11 cellular contexts compared by ENCODE assay signal in the genomic region with DNA sequence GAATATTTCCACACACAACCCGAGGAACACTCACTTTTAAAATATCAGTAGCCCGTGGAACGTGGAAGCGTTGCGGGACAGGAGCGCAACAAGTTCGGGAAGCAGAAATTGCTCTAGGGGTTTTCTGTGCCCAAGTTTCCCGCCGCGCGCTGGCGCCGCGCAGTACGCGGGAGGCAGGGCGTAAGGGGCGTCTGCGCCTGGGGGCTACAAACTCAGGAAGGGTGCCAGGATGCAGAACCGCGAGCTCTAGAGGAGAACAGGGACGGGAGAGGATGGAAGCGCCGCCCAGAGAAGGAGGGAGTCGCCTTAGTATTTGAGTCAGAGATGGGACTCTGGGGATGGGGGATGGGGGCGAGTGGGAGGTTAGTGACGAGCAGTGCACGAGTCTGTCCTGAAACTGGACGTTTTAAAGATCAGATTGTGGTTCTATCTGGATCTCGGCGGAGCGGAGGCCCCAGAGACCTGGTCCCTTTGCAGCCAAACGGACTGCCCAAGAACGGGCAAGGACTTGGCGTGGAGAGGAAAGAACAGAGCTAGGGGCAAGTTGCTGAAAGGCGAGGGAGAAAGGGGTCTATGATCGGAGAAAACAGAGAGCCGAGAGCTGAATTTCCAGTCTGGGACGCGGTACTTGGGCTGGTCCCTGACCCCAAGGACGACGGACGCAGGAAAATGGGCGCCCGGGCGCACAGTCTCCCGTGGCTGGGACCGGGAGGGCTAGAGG. TPM values are rescaled to one million over a fixed set of nuclear protein-coding genes. Genes with fewer than 3 reads are reported as not detected.
DNase-seq lines count a peak whose midpoint lies in the region; ATAC-seq and TF ChIP-seq lines count a peak whose summit lies in the region.
"Had no signal": no experiment of that assay in that cellular context is flagged by ENCODE, and none has a peak within 500 bp of the region (broad histone marks: within the 10 kb centered on the region; RNA-seq: fewer than 3 reads in every experiment).

No MANE protein-coding gene starts in this region.

- H3K4me3 ChIP-seq in esophagus muscularis mucosa (peak overlapping the region; percentile 2 to 35 (median 23)), skeletal muscle satellite cell (ENCODE audit: low read length) (no peak overlapping the region)

- H3K4me2 ChIP-seq in skeletal muscle satellite cell (ENCODE audit: low read length): peak overlapping the region; percentile 21

- H3K36me3 ChIP-seq in esophagus muscularis mucosa (no peaks in the 10 kb centered on the region), skeletal muscle satellite cell (ENCODE audit: insufficient read depth, low read length) (no peaks in the 10 kb centered on the region)

- no peak for TF ChIP-seq EP300 in esophagus muscularis mucosa (IDR thresholded peaks at IDR 0.05)

- no peak overlapping the region for H3K27ac ChIP-seq in esophagus muscularis mucosa (replicated peaks in 1 of 4)

- peaks cover 11% of the 10 kb centered on the region for H3K36me3 Mint-ChIP-seq in T-helper 1 cell treated with Interleukin-12 subunit alpha and Interleukin-12 subunit beta and Interleukin-4 antibody, amounts not matched to agents 30 μg/mL and 1 μg/mL, for 36 hours (ENCODE audit: low read depth)

- no peak for TF ChIP-seq CTCF in esophagus muscularis mucosa (IDR thresholded peaks at IDR 0.05)

- intact Hi-C loops in esophagus muscularis mucosa (cut with DNase I): no loop called here

- peaks cover 5% of the 10 kb centered on the region for H3K9me3 Mint-ChIP-seq in T-helper 1 cell treated with Interleukin-12 subunit alpha and Interleukin-12 subunit beta and Interleukin-4 antibody, amounts not matched to agents 30 μg/mL and 1 μg/mL, for 36 hours
- H3K9me3 Mint-ChIP-seq: dendritic cell treated with granulocyte-macrophage colony-stimulating factor and Interleukin-4, amounts not matched to agents 40 ng/mL and 50 ng/mL, for 4 days had no signal

- H3K27me3 Mint-ChIP-seq in T-helper 1 cell treated with Interleukin-12 subunit alpha and Interleukin-12 subunit beta and Interleukin-4 antibody, amounts not matched to agents 30 μg/mL and 1 μg/mL, for 36 hours (ENCODE audit: low read depth): peaks cover 88% of the 10 kb centered on the region

- H3K27me3 ChIP-seq in esophagus muscularis mucosa (peaks cover 19 to 81% (median 69%) of the 10 kb centered on the region in 4 donors), skeletal muscle satellite cell (ENCODE audit: control insufficient read depth, insufficient read depth, low read length) (peaks cover 94% of the 10 kb centered on the region)

- TF ChIP-seq POLR2A in esophagus muscularis mucosa (IDR thresholded peaks at IDR 0.05; ENCODE audit: low read depth): no peak

- H3K9me3 ChIP-seq in esophagus muscularis mucosa (no peaks in the 10 kb centered on the region), skeletal muscle satellite cell (replicated peaks; ENCODE audit: low read length) (peaks cover 5% of the 10 kb centered on the region)

- H3K4me1 ChIP-seq in esophagus muscularis mucosa (peaks cover 10 to 45% (median 28%) of the 10 kb centered on the region in 4 donors), skeletal muscle satellite cell (ENCODE audit: control insufficient read depth, insufficient read depth, low read length) (peaks cover 8% of the 10 kb centered on the region)

- H3K27ac Mint-ChIP-seq in T-helper 1 cell treated with Interleukin-12 subunit alpha and Interleukin-12 subunit beta and Interleukin-4 antibody, amounts not matched to agents 30 μg/mL and 1 μg/mL, for 36 hours: peak overlapping the region; percentile 89
- H3K27ac Mint-ChIP-seq: dendritic cell treated with granulocyte-macrophage colony-stimulating factor and Interleukin-4, amounts not matched to agents 40 ng/mL and 50 ng/mL, for 4 days had no signal

- DNase-seq in T-helper 1 cell: no peak
- peak; percentile 53 for DNase-seq in NCI-H526 treated with DMSO at 0.1 percent for 48 hours (lab: John Stamatoyannopoulos, UW)
- no peak for DNase-seq in esophagus muscularis mucosa (ENCODE audit: extremely low spot score)
- no peak for DNase-seq in stimulated activated naive CD4-positive, alpha-beta T cell treated with Interleukin-2 at 50 U/mL for 16 hours (lab: John Stamatoyannopoulos, UW)
- DNase-seq: MV-4-11 had no signal

- peaks cover 15% of the 10 kb centered on the region for H3K4me1 Mint-ChIP-seq in T-helper 1 cell treated with Interleukin-12 subunit alpha and Interleukin-12 subunit beta and Interleukin-4 antibody, amounts not matched to agents 30 μg/mL and 1 μg/mL, for 36 hours (ENCODE audit: low read depth)

- peak overlapping the region; percentile 36 for H3K4me3 Mint-ChIP-seq in T-helper 1 cell treated with Interleukin-12 subunit alpha and Interleukin-12 subunit beta and Interleukin-4 antibody, amounts not matched to agents 30 μg/mL and 1 μg/mL, for 36 hours
- H3K4me3 Mint-ChIP-seq: dendritic cell treated with granulocyte-macrophage colony-stimulating factor and Interleukin-4, amounts not matched to agents 40 ng/mL and 50 ng/mL, for 4 days had no signal

- no peak overlapping the region for H3K9ac ChIP-seq in skeletal muscle satellite cell (ENCODE audit: low read depth, low read length)

- 3% methylated on average over 48 of the region's 48 CpGs for WGBS in esophagus muscularis mucosa

- ATAC-seq in HG03175 (IDR thresholded peaks at IDR 0.05; ENCODE audit: unreplicated experiment) (no peak), GM21825 (IDR thresholded peaks at IDR 0.05; ENCODE audit: unreplicated experiment) (no peak)

RNA-seq across cellular contexts. Expression of gene BSX, which starts 4.7 kb away (rescaled TPM):
- not detected for total RNA-seq in esophagus muscularis mucosa
- total RNA-seq in skeletal muscle satellite cell (2012; rRNA removed): not detected in 2 replicates
- total RNA-seq: pulmonary artery endothelial cell had no signal
